In genomic region chr7:143299840-143300239, GRCh38 we compare ENCODE assay signal across 8 cellular contexts. TPM values are rescaled to one million over a fixed set of nuclear protein-coding genes. Genes with fewer than 3 reads are reported as not detected.
DNase-seq lines count a peak whose midpoint lies in the region; ATAC-seq and TF ChIP-seq lines count a peak whose summit lies in the region.

No MANE protein-coding gene starts in this region.

- DNase-seq in GM12864 (ENCODE audit: low read depth) (no peak), esophagus squamous epithelium (lab: John Stamatoyannopoulos, UW) (no peak), C1 segment of cervical spinal cord (lab: John Stamatoyannopoulos, UW) (no peak), KG1 (lab: John Stamatoyannopoulos, UW) (no peak)
- DNase-seq in activated CD8-positive, alpha-beta memory T cell treated with anti-CD3 and anti-CD28 coated beads, Interleukin-2, amount 50 U/mL, for 1 hour (ENCODE audit: extremely low read depth) = peak; percentile 40

- ATAC-seq in HG03521 (IDR thresholded peaks at IDR 0.05; ENCODE audit: unreplicated experiment) = no peak

- H3K27me3 ChIP-seq in esophagus squamous epithelium = no peaks in the 10 kb centered on the region
- no peaks in the 10 kb centered on the region for H3K27me3 ChIP-seq in skeletal muscle tissue (ENCODE audit: control insufficient read depth in 3 of 3, insufficient read depth in 3 of 3, low read length in 3 of 3)

- 57 to 75% methylated on average over 8 of the region's 8 CpGs for WGBS in esophagus squamous epithelium, 2 donors

- no peak overlapping the region for H3K4me3 ChIP-seq in GM12864 (ENCODE audit: low read depth, low read length)
- H3K4me3 ChIP-seq in esophagus squamous epithelium = no peak overlapping the region
- H3K4me3 ChIP-seq in skeletal muscle tissue (ENCODE audit: low read length in 3 of 3) = no peak overlapping the region

- no peak overlapping the region for H3K9ac ChIP-seq in skeletal muscle tissue (ENCODE audit: low read depth in 1 of 3, low read length in 3 of 3)

- H3K4me1 ChIP-seq in esophagus squamous epithelium = peaks cover 0 to 25% (median 2%) of the 10 kb centered on the region in 3 donors
- H3K4me1 ChIP-seq in skeletal muscle tissue (ENCODE audit: control insufficient read depth in 3 of 3, insufficient read depth in 3 of 3, low read length in 3 of 3) = peaks cover 0 to 20% (median 3%) of the 10 kb centered on the region in 3 donors

- intact Hi-C loops in esophagus squamous epithelium (cut with DNase I) = loop anchor here (5.0 kb wide), 1 partner anchor 58 kb away; no protein-coding TSS in a partner anchor

- TF ChIP-seq POLR2A in esophagus squamous epithelium (IDR thresholded peaks at IDR 0.05) = no peak

- TF ChIP-seq CTCF in GM12864 (IDR thresholded peaks at IDR 0.05; ENCODE audit: low read depth, low read length, missing control alignments) (peak; percentile 79), LNCAP (IDR thresholded peaks at IDR 0.05) (peak; percentile 49; the same call in 1 of the 2 replicates), esophagus squamous epithelium (IDR thresholded peaks at IDR 0.05) (peak in 5 of 6 experiments; percentile 36 to 61 (median 48))

- H3K9me3 ChIP-seq in esophagus squamous epithelium (no peaks in the 10 kb centered on the region), skeletal muscle tissue (ENCODE audit: control insufficient read depth in 3 of 3, low read length in 3 of 3) (no peaks in the 10 kb centered on the region)

- H3K27ac ChIP-seq in esophagus squamous epithelium (no peak overlapping the region), skeletal muscle tissue (ENCODE audit: low read depth, low read length) (peak overlapping the region; percentile 9)

- peaks cover 11 to 98% (median 40%) of the 10 kb centered on the region in 3 donors for H3K36me3 ChIP-seq in esophagus squamous epithelium
- peaks cover 46 to 74% (median 71%) of the 10 kb centered on the region in 3 donors for H3K36me3 ChIP-seq in skeletal muscle tissue (ENCODE audit: control insufficient read depth in 3 of 3, insufficient read depth in 3 of 3, low read length in 3 of 3)

RNA-seq across cellular contexts. Expression of gene CASP2, which starts 11.7 kb away (rescaled TPM):
- total RNA-seq in esophagus squamous epithelium = 10 to 100 TPM in 3 of 4 donors, 1 to 10 TPM in 1; 8.8 to 24.6 (median 12.2) TPM
- 9.4 TPM for total RNA-seq in skeletal muscle tissue

RNA-seq across cellular contexts. Expression of gene TMEM139, which starts 15.1 kb away (rescaled TPM):
- total RNA-seq in esophagus squamous epithelium = 1 to 10 TPM in 1 of 4 donors, under 1 TPM in 1, not detected in 2; 0.15 to 3.6 TPM
- total RNA-seq in skeletal muscle tissue = 1.0 TPM

RNA-seq across cellular contexts. Expression of gene CLCN1, which starts 16.1 kb away (rescaled TPM):
- total RNA-seq in esophagus squamous epithelium (under 1 TPM in 3 of 4 donors, not detected in 1; under 0.01 to 0.91 (median 0.13) TPM), skeletal muscle tissue (4.7 TPM)

RNA-seq across cellular contexts. Expression of gene GSTK1, which starts 36.6 kb away (rescaled TPM):
- 100 to 1,000 TPM in 3 of 4 donors, 10 to 100 TPM in 1; 96.2 to 166 (median 149) TPM for total RNA-seq in esophagus squamous epithelium
- 61.6 TPM for total RNA-seq in skeletal muscle tissue
